ENCODE assay signal across 30 cellular contexts in the genomic region with DNA sequence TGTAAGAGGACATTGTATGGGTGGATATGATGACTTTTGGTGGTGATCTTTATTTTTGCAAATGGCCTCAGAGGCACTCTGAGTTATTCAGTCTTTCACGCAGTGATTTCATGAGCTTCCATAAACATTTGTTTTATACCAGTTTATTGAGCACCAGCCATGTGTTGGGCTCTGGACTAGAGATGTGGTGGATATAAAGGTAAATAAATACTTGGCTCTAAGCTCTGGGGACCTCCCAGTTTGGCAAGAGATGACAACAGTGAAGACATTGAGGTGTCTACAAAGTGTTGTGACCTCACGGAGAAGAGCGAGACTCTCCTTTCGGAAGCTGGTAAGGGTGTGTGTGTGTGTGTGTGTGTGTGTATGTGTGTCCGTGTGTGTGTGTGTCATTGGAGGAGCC.
"Had no signal": no experiment of that assay in that cellular context is flagged by ENCODE, and none has a peak within 500 bp of the region (broad histone marks: within the 10 kb centered on the region; RNA-seq: fewer than 3 reads in every experiment).

No MANE protein-coding gene starts in this region.

- H3K9me3 Mint-ChIP-seq: activated CD4-positive, alpha-beta memory T cell treated with anti-CD3 and anti-CD28 coated beads, Interleukin-2, amount 10 ng/mL, durations not matched to agents 7 days and 5 days; activated CD4-positive, alpha-beta T cell treated with anti-CD3 and anti-CD28 coated beads, Interleukin-2, amount 10 ng/mL, durations not matched to agents 24 days and 14 days; activated T-cell treated with anti-CD3 and anti-CD28 coated beads, Interleukin-2, amount 50 U/mL, for 24 hours; effector memory CD8-positive, alpha-beta T cell; stimulated activated memory B cell treated with anti-CD40 and anti-IgM and Interleukin-4, amounts not matched to agents 10 μg/mL and 1 μg/mL and 100 μg/mL, for 72 hours; stimulated activated naive CD8-positive, alpha-beta T cell treated with anti-CD3 and anti-CD28 coated beads, Interleukin-15, amount 100 ng/mL, for 72 hours had no signal

- ATAC-seq: activated CD4-positive, CD25-positive, alpha-beta regulatory T cell treated with anti-CD3 and anti-CD28 coated beads, Interleukin-2, amount 50 U/mL, for 24 hours; effector memory CD8-positive, alpha-beta T cell; gastroesophageal sphincter; psoas muscle; stimulated activated memory B cell treated with anti-CD40 and anti-IgM and Interleukin-4, amounts not matched to agents 10 μg/mL and 1 μg/mL and 100 μg/mL, for 72 hours; stimulated activated naive CD8-positive, alpha-beta T cell treated with anti-CD3 and anti-CD28 coated beads, Interleukin-15, amount 100 ng/mL, for 72 hours had no signal

- H3K4me3 Mint-ChIP-seq: activated CD4-positive, alpha-beta memory T cell treated with anti-CD3 and anti-CD28 coated beads, Interleukin-2, amount 10 ng/mL, durations not matched to agents 7 days and 5 days; activated CD4-positive, alpha-beta T cell treated with anti-CD3 and anti-CD28 coated beads, Interleukin-2, amount 10 ng/mL, durations not matched to agents 24 days and 14 days; activated T-cell treated with anti-CD3 and anti-CD28 coated beads, Interleukin-2, amount 50 U/mL, for 24 hours; effector memory CD8-positive, alpha-beta T cell; stimulated activated memory B cell treated with anti-CD40 and anti-IgM and Interleukin-4, amounts not matched to agents 10 μg/mL and 1 μg/mL and 100 μg/mL, for 72 hours; stimulated activated naive CD8-positive, alpha-beta T cell treated with anti-CD3 and anti-CD28 coated beads, Interleukin-15, amount 100 ng/mL, for 72 hours had no signal

- H3K27ac ChIP-seq: brain microvascular endothelial cell, gastroesophageal sphincter, hepatocyte, ovary, psoas muscle, thyroid gland, WERI-Rb-1 had no signal

- H3K36me3 ChIP-seq: brain microvascular endothelial cell, gastroesophageal sphincter, left ventricle myocardium inferior, ovary, right atrium auricular region, thyroid gland, WERI-Rb-1 had no signal

- H3K4me2 ChIP-seq: hepatocyte, smooth muscle cell had no signal

- H3K27me3 ChIP-seq: brain microvascular endothelial cell, gastroesophageal sphincter, hepatocyte, ovary, right atrium auricular region, thyroid gland had no signal

- H3K4me1 Mint-ChIP-seq: stimulated activated memory B cell treated with anti-CD40 and anti-IgM and Interleukin-4, amounts not matched to agents 10 μg/mL and 1 μg/mL and 100 μg/mL, for 72 hours had no signal

- H3K4me3 ChIP-seq: gastroesophageal sphincter, hepatocyte, left ventricle myocardium inferior, lung, ovary, psoas muscle, right atrium auricular region, smooth muscle cell, thyroid gland had no signal

- H3K9me3 ChIP-seq: gastroesophageal sphincter, ovary, psoas muscle, right atrium auricular region, thyroid gland had no signal

- H3K27me3 Mint-ChIP-seq: activated T-cell treated with anti-CD3 and anti-CD28 coated beads, Interleukin-2, amount 50 U/mL, for 24 hours; stimulated activated naive CD8-positive, alpha-beta T cell treated with anti-CD3 and anti-CD28 coated beads, Interleukin-15, amount 100 ng/mL, for 72 hours had no signal

- H3K27ac Mint-ChIP-seq: activated CD4-positive, alpha-beta memory T cell treated with anti-CD3 and anti-CD28 coated beads, Interleukin-2, amount 10 ng/mL, durations not matched to agents 7 days and 5 days; activated CD4-positive, alpha-beta T cell treated with anti-CD3 and anti-CD28 coated beads, Interleukin-2, amount 10 ng/mL, durations not matched to agents 24 days and 14 days; activated T-cell treated with anti-CD3 and anti-CD28 coated beads, Interleukin-2, amount 50 U/mL, for 24 hours; effector memory CD8-positive, alpha-beta T cell; stimulated activated memory B cell treated with anti-CD40 and anti-IgM and Interleukin-4, amounts not matched to agents 10 μg/mL and 1 μg/mL and 100 μg/mL, for 72 hours; stimulated activated naive CD8-positive, alpha-beta T cell treated with anti-CD3 and anti-CD28 coated beads, Interleukin-15, amount 100 ng/mL, for 72 hours had no signal

- DNase-seq: activated CD4-positive, alpha-beta memory T cell treated with anti-CD3 and anti-CD28 coated beads, Interleukin-2, amount 10 ng/mL, durations not matched to agents 7 days and 5 days; activated CD4-positive, alpha-beta T cell treated with anti-CD3 and anti-CD28 coated beads, Interleukin-2, amount 10 ng/mL, durations not matched to agents 24 days and 14 days; activated CD8-positive, alpha-beta memory T cell treated with anti-CD3 and anti-CD28 coated beads, Interleukin-2, amount 50 U/mL, for 48 hours; activated gamma-delta T cell; activated naive CD4-positive, alpha-beta T cell treated with anti-CD3 and anti-CD28 coated beads, Interleukin-2, amount 50 U/mL, for 16 hours; activated T-cell treated with anti-CD3 and anti-CD28 coated beads, Interleukin-2, amount 50 U/mL, for 24 hours; amniotic stem cell; brain microvascular endothelial cell; caudate nucleus; cortex of kidney; effector memory CD8-positive, alpha-beta T cell; islet precursor cell; left ventricle myocardium inferior; ovary; psoas muscle; stimulated activated CD4-positive, alpha-beta T cell treated with anti-CD3 and anti-CD28 coated beads, Interleukin-1b, Interleukin-23, amount 100 ng/mL, for 48 hours; stimulated activated CD4-positive, alpha-beta T cell treated with anti-CD3 and anti-CD28 coated beads, Interleukin-4, amount 100 ng/mL, for 4 hours; stimulated activated CD8-positive, alpha-beta memory T cell treated with anti-CD3 and anti-CD28 coated beads, Interleukin-4, amount 100 ng/mL, for 48 hours; stimulated activated naive CD8-positive, alpha-beta T cell treated with anti-CD3 and anti-CD28 coated beads, Interleukin-15, amount 100 ng/mL, for 72 hours; substantia nigra; T-helper 9 cell; thyroid gland; WERI-Rb-1 had no signal

- H2AFZ ChIP-seq: hepatocyte had no signal

- H3K36me3 Mint-ChIP-seq: stimulated activated memory B cell treated with anti-CD40 and anti-IgM and Interleukin-4, amounts not matched to agents 10 μg/mL and 1 μg/mL and 100 μg/mL, for 72 hours had no signal
